Comparison of ENCODE assay signal across 1 cellular context in the genomic region with DNA sequence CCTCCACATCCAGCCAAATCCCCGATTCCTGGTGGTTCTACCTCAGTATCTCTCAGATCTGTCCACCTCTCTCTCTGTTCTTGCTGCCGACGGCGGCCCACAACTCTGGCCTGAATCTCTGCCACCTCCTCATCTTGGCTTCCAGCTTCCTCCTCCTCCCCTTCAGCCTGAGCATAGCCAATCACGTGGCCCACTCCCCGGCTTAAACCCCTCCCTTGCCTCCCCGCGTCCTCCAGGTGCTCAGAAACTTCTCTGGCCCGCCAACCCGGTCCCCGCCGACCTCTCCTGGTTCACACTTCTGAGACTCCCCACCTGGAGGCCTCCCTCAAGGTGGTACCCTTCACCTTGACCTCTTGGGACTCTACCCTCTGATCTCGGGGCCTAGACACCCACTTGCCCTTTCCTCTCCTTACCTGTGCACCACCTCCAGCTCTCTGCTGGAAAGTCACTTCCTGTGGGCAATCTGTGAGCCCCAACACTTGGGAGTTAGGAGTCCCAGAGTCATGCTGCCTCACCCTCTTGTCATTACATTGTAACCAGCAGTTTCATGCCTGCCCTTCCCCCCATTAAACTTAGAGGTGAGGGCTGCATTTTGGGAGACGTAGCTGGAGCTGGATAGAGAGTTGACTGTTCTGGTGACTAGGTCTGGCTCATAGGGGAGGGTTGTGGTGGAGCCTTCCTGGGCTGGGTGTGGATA.
TF ChIP-seq lines count a peak whose summit lies in the region.

No MANE protein-coding gene starts in this region.

TF ChIP-seq in HepG2, 621 proteins besides CTCF, POLR2A, EP300 and RAD21 (continued from another document and continues in another):
- TF ChIP-seq, protein P1, sequence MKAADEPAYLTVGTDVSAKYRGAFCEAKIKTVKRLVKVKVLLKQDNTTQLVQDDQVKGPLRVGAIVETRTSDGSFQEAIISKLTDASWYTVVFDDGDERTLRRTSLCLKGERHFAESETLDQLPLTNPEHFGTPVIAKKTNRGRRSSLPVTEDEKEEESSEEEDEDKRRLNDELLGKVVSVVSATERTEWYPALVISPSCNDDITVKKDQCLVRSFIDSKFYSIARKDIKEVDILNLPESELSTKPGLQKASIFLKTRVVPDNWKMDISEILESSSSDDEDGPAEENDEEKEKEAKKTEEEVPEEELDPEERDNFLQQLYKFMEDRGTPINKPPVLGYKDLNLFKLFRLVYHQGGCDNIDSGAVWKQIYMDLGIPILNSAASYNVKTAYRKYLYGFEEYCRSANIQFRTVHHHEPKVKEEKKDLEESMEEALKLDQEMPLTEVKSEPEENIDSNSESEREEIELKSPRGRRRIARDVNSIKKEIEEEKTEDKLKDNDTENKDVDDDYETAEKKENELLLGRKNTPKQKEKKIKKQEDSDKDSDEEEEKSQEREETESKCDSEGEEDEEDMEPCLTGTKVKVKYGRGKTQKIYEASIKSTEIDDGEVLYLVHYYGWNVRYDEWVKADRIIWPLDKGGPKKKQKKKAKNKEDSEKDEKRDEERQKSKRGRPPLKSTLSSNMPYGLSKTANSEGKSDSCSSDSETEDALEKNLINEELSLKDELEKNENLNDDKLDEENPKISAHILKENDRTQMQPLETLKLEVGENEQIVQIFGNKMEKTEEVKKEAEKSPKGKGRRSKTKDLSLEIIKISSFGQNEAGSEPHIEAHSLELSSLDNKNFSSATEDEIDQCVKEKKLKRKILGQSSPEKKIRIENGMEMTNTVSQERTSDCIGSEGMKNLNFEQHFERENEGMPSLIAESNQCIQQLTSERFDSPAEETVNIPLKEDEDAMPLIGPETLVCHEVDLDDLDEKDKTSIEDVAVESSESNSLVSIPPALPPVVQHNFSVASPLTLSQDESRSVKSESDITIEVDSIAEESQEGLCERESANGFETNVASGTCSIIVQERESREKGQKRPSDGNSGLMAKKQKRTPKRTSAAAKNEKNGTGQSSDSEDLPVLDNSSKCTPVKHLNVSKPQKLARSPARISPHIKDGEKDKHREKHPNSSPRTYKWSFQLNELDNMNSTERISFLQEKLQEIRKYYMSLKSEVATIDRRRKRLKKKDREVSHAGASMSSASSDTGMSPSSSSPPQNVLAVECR (CRISPR knock-in tag; IDR thresholded peaks at IDR 0.05; ENCODE audit: borderline replicate concordance) = peak; percentile 30; the same call in 1 of the 2 replicates
- TF ChIP-seq, protein P2, sequence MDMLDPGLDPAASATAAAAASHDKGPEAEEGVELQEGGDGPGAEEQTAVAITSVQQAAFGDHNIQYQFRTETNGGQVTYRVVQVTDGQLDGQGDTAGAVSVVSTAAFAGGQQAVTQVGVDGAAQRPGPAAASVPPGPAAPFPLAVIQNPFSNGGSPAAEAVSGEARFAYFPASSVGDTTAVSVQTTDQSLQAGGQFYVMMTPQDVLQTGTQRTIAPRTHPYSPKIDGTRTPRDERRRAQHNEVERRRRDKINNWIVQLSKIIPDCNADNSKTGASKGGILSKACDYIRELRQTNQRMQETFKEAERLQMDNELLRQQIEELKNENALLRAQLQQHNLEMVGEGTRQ (IDR thresholded peaks at IDR 0.05; ENCODE audit: low read depth, low read length) = peak; percentile 60
- TF ChIP-seq, protein P2 (CRISPR knock-in tag; IDR thresholded peaks at IDR 0.05; ENCODE audit: borderline replicate concordance) = peak; percentile 90; the same call in 1 of the 2 replicates
- TF ChIP-seq PPARG (CRISPR knock-in tag; conservative IDR thresholded peaks at IDR 0.05) (0 out of 2 replicates have a peak, but pooled peaks have one; percentile 24), RXRB (CRISPR knock-in tag; IDR thresholded peaks at IDR 0.05; ENCODE audit: borderline replicate concordance) (0 out of 2 replicates have a peak, but pooled peaks have one; percentile 7), HMG20B (CRISPR knock-in tag; conservative IDR thresholded peaks at IDR 0.05) (no peak), ZSCAN29 (CRISPR knock-in tag; conservative IDR thresholded peaks at IDR 0.05) (peak; percentile 71; the same call in 1 of the 2 replicates), NFIB (CRISPR knock-in tag; IDR thresholded peaks at IDR 0.05; ENCODE audit: borderline replicate concordance) (no peak), SMAD9 (CRISPR knock-in tag; IDR thresholded peaks at IDR 0.05) (0 out of 2 replicates have a peak, but pooled peaks have one; percentile 64), ZC3H13 (CRISPR knock-in tag; IDR thresholded peaks at IDR 0.05) (no peak), THAP11 (CRISPR knock-in tag; IDR thresholded peaks at IDR 0.05) (peak; percentile 33; the same call in 1 of the 2 replicates), NR1H2 (CRISPR knock-in tag; IDR thresholded peaks at IDR 0.05; ENCODE audit: borderline replicate concordance, low read depth) (0 out of 2 replicates have a peak, but pooled peaks have one; percentile 46), FOSL2 (CRISPR knock-in tag; IDR thresholded peaks at IDR 0.05) (peak; percentile 33; the same call in 1 of the 2 replicates), ZNF878 (CRISPR knock-in tag; IDR thresholded peaks at IDR 0.05) (peak; percentile 52; the same call in 1 of the 2 replicates), KAT8 (CRISPR knock-in tag; IDR thresholded peaks at IDR 0.05) (0 out of 2 replicates have a peak, but pooled peaks have one; percentile 32), NPAS2 (CRISPR knock-in tag; IDR thresholded peaks at IDR 0.05; ENCODE audit: borderline replicate concordance) (no peak), PAWR (CRISPR knock-in tag; IDR thresholded peaks at IDR 0.05; ENCODE audit: borderline replicate concordance) (0 out of 2 replicates have a peak, but pooled peaks have one; percentile 37), NFKB2 (CRISPR knock-in tag; IDR thresholded peaks at IDR 0.05; ENCODE audit: borderline replicate concordance) (peak; percentile 64; the same call in 1 of the 2 replicates), RARA (CRISPR knock-in tag; IDR thresholded peaks at IDR 0.05) (0 out of 2 replicates have a peak, but pooled peaks have one; percentile 6), KMT2B (CRISPR knock-in tag; IDR thresholded peaks at IDR 0.05) (no peak), ASH2L (IDR thresholded peaks at IDR 0.05; ENCODE audit: insufficient read length, low read depth, low read length) (peak; percentile 52), ZFP1 (CRISPR knock-in tag; IDR thresholded peaks at IDR 0.05) (no peak), ZNF547 (CRISPR knock-in tag; IDR thresholded peaks at IDR 0.05) (peak; percentile 64; the same call in 1 of the 2 replicates), SPEN (CRISPR knock-in tag; IDR thresholded peaks at IDR 0.05; ENCODE audit: low read depth) (peak; percentile 57; the same call in 1 of the 2 replicates), ZNF383 (CRISPR knock-in tag; IDR thresholded peaks at IDR 0.05; ENCODE audit: borderline replicate concordance) (0 out of 2 replicates have a peak, but pooled peaks have one; percentile 43), RAD51 (IDR thresholded peaks at IDR 0.05; ENCODE audit: borderline replicate concordance) (peak; percentile 68), ATAD3A (CRISPR knock-in tag; IDR thresholded peaks at IDR 0.05) (no peak), POLR2AphosphoS5 (IDR thresholded peaks at IDR 0.05; ENCODE audit: low read depth, low read length) (peak; percentile 64; the same call in 1 of the 2 replicates), ETV5 (CRISPR knock-in tag; IDR thresholded peaks at IDR 0.05; ENCODE audit: borderline replicate concordance) (peak; percentile 49; the same call in 1 of the 2 replicates), ZNF775 (CRISPR knock-in tag; IDR thresholded peaks at IDR 0.05; ENCODE audit: borderline replicate concordance) (no peak; the same call in 1 of the 2 replicates), ZBTB8A (CRISPR knock-in tag; IDR thresholded peaks at IDR 0.05; ENCODE audit: borderline replicate concordance, low read depth) (no peak), MYC (CRISPR knock-in tag; IDR thresholded peaks at IDR 0.05; ENCODE audit: borderline replicate concordance) (peak; percentile 32; the same call in 1 of the 2 replicates), XRCC5 (optimal IDR thresholded peaks at IDR 0.05; ENCODE audit: low read length) (peak; percentile 50), ZNF251 (CRISPR knock-in tag; IDR thresholded peaks at IDR 0.05) (no peak), ZNF234 (CRISPR knock-in tag; conservative IDR thresholded peaks at IDR 0.05) (0 out of 2 replicates have a peak, but pooled peaks have one; percentile 74), ZNF563 (CRISPR knock-in tag; IDR thresholded peaks at IDR 0.05) (0 out of 2 replicates have a peak, but pooled peaks have one; percentile 22), POLR2G (IDR thresholded peaks at IDR 0.05; ENCODE audit: low read depth, low read length) (peak; percentile 77), GABPA (IDR thresholded peaks at IDR 0.05; ENCODE audit: low read depth, low read length) (no peak), GABPA (CRISPR knock-in tag; IDR thresholded peaks at IDR 0.05; ENCODE audit: low read depth) (peak; percentile 71), ELF4 (CRISPR knock-in tag; IDR thresholded peaks at IDR 0.05; ENCODE audit: borderline replicate concordance) (peak; percentile 88), CHCHD3 (CRISPR knock-in tag; IDR thresholded peaks at IDR 0.05) (no peak; the same call in 1 of the 2 replicates)
- TF ChIP-seq, protein P3, sequence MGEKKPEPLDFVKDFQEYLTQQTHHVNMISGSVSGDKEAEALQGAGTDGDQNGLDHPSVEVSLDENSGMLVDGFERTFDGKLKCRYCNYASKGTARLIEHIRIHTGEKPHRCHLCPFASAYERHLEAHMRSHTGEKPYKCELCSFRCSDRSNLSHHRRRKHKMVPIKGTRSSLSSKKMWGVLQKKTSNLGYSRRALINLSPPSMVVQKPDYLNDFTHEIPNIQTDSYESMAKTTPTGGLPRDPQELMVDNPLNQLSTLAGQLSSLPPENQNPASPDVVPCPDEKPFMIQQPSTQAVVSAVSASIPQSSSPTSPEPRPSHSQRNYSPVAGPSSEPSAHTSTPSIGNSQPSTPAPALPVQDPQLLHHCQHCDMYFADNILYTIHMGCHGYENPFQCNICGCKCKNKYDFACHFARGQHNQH (CRISPR knock-in tag; IDR thresholded peaks at IDR 0.05) = no peak; the same call in 1 of the 2 replicates
- TF ChIP-seq, protein P4, sequence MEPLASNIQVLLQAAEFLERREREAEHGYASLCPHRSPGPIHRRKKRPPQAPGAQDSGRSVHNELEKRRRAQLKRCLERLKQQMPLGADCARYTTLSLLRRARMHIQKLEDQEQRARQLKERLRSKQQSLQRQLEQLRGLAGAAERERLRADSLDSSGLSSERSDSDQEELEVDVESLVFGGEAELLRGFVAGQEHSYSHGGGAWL (CRISPR knock-in tag; IDR thresholded peaks at IDR 0.05) = 0 out of 2 replicates have a peak, but pooled peaks have one; percentile 25
- TF ChIP-seq, protein P5, sequence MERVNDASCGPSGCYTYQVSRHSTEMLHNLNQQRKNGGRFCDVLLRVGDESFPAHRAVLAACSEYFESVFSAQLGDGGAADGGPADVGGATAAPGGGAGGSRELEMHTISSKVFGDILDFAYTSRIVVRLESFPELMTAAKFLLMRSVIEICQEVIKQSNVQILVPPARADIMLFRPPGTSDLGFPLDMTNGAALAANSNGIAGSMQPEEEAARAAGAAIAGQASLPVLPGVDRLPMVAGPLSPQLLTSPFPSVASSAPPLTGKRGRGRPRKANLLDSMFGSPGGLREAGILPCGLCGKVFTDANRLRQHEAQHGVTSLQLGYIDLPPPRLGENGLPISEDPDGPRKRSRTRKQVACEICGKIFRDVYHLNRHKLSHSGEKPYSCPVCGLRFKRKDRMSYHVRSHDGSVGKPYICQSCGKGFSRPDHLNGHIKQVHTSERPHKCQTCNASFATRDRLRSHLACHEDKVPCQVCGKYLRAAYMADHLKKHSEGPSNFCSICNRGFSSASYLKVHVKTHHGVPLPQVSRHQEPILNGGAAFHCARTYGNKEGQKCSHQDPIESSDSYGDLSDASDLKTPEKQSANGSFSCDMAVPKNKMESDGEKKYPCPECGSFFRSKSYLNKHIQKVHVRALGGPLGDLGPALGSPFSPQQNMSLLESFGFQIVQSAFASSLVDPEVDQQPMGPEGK (CRISPR knock-in tag; IDR thresholded peaks at IDR 0.05) = peak; percentile 13; the same call in 1 of the 2 replicates
- TF ChIP-seq, protein P6, sequence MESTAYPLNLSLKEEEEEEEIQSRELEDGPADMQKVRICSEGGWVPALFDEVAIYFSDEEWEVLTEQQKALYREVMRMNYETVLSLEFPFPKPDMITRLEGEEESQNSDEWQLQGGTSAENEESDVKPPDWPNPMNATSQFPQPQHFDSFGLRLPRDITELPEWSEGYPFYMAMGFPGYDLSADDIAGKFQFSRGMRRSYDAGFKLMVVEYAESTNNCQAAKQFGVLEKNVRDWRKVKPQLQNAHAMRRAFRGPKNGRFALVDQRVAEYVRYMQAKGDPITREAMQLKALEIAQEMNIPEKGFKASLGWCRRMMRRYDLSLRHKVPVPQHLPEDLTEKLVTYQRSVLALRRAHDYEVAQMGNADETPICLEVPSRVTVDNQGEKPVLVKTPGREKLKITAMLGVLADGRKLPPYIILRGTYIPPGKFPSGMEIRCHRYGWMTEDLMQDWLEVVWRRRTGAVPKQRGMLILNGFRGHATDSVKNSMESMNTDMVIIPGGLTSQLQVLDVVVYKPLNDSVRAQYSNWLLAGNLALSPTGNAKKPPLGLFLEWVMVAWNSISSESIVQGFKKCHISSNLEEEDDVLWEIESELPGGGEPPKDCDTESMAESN (CRISPR knock-in tag; conservative IDR thresholded peaks at IDR 0.05) = 0 out of 2 replicates have a peak, but pooled peaks have one; percentile 32
- TF ChIP-seq, protein P7, sequence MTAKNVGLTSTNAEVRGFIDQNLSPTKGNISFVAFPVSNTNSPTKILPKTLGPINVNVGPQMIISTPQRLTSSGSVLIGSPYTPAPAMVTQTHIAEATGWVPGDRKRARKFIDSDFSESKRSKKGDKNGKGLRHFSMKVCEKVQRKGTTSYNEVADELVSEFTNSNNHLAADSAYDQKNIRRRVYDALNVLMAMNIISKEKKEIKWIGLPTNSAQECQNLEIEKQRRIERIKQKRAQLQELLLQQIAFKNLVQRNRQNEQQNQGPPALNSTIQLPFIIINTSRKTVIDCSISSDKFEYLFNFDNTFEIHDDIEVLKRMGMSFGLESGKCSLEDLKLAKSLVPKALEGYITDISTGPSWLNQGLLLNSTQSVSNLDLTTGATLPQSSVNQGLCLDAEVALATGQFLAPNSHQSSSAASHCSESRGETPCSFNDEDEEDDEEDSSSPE (CRISPR knock-in tag; IDR thresholded peaks at IDR 0.05) = peak; percentile 35; the same call in 1 of the 2 replicates
- TF ChIP-seq, protein P8, sequence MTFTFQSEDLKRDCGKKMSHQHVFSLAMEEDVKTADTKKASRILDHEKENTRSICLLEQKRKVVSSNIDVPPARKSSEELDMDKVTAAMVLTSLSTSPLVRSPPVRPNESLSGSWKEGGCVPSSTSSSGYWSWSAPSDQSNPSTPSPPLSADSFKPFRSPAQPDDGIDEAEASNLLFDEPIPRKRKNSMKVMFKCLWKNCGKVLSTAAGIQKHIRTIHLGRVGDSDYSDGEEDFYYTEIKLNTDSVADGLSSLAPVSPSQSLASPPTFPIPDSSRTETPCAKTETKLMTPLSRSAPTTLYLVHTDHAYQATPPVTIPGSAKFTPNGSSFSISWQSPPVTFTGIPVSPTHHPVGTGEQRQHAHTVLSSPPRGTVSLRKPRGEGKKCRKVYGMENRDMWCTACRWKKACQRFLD (CRISPR knock-in tag; IDR thresholded peaks at IDR 0.05; ENCODE audit: borderline replicate concordance) = 0 out of 2 replicates have a peak, but pooled peaks have one; percentile 60
